Comparison of ENCODE assay signal across 1 cellular context in the genomic region with DNA sequence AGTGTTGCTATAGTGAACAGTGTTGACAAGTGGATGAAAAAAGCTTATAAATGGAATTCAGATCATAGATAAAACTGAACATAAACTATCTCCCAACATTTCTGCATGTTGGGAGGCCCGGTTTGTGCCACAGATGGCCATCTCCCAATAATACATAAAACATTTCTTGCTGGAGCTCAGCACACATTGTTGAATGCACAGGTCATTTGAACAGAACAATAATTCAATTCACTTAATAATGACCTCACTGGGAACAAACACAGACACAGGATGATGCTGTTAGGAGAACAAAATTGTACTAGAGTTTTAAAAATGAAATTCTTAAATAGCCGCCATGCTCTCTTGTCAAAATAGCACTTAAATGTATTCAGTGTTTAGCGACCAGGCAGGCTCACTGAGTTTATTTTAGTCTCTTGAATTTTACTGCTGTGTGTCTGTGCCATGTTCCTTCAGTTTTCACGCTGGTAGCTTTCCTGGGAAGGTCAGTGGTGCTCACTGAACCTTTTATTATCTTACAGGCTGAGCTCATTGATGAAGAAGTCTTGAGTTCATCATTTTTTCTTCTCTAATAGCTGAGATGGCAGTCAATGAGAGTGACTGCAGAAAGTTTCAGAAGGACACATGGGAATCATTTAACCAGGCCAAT.
TF ChIP-seq lines count a peak whose summit lies in the region.

No MANE protein-coding gene starts in this region.

TF ChIP-seq in neural cell, 6 proteins besides CTCF, POLR2A, EP300 and RAD21 (continued from another document):
- TF ChIP-seq EZH2 (IDR thresholded peaks at IDR 0.05; ENCODE audit: borderline replicate concordance, insufficient read depth, low read length, poor library complexity, severe bottlenecking) (no peak), TAF1 (IDR thresholded peaks at IDR 0.05; ENCODE audit: low read depth) (no peak), SMC3 (conservative IDR thresholded peaks at IDR 0.05; ENCODE audit: poor library complexity) (no peak)
- TF ChIP-seq, protein P1, sequence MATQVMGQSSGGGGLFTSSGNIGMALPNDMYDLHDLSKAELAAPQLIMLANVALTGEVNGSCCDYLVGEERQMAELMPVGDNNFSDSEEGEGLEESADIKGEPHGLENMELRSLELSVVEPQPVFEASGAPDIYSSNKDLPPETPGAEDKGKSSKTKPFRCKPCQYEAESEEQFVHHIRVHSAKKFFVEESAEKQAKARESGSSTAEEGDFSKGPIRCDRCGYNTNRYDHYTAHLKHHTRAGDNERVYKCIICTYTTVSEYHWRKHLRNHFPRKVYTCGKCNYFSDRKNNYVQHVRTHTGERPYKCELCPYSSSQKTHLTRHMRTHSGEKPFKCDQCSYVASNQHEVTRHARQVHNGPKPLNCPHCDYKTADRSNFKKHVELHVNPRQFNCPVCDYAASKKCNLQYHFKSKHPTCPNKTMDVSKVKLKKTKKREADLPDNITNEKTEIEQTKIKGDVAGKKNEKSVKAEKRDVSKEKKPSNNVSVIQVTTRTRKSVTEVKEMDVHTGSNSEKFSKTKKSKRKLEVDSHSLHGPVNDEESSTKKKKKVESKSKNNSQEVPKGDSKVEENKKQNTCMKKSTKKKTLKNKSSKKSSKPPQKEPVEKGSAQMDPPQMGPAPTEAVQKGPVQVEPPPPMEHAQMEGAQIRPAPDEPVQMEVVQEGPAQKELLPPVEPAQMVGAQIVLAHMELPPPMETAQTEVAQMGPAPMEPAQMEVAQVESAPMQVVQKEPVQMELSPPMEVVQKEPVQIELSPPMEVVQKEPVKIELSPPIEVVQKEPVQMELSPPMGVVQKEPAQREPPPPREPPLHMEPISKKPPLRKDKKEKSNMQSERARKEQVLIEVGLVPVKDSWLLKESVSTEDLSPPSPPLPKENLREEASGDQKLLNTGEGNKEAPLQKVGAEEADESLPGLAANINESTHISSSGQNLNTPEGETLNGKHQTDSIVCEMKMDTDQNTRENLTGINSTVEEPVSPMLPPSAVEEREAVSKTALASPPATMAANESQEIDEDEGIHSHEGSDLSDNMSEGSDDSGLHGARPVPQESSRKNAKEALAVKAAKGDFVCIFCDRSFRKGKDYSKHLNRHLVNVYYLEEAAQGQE (IDR thresholded peaks at IDR 0.05; ENCODE audit: borderline replicate concordance): no peak
